Comparison of ENCODE assay signal across 1 cellular context in the genomic region with DNA sequence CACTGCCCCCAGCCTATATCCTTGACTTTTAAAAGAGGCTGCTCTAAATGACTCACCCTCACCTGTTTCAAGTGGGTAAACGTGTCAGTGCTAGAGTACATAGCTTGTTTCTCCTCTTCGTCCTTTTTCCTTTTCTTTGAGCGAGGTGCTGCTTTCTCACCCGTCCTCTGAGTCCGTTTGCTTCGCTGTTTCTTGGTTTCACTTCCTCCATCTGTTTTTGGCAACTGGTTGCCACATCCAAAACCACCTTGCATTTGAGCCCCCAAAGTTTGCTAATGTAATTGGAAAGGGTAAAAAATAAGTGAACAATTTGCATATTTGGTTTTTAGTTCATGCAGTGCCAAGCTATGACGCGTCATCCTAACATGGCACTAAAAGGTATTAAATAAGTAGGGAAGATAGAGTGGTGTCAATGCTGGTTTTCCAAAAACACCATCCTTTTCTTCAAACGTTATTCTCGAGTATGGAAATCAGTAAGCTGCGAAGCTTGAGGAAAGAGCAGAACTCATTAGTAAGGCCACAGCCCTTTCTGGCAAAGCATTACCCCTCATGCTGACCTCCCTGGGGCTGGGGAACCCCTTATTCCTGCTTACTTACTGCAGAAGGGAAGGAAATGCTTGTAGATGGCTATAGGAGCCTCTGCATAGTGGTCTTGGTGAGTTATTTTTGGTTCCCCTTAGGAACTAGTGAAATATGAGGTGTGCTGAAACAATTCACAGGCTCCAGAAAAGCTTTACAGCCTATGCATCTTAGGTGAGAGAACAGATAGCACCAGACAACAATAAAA.
A peak's percentile ranks its signal among the peaks of the same experiment; 100 is the strongest.
TF ChIP-seq lines count a peak whose summit lies in the region.

No MANE protein-coding gene starts in this region.

TF ChIP-seq in GM12878, 131 proteins besides CTCF, POLR2A, EP300 and RAD21 (continued from another document and continues in another):
- TF ChIP-seq, protein P1, sequence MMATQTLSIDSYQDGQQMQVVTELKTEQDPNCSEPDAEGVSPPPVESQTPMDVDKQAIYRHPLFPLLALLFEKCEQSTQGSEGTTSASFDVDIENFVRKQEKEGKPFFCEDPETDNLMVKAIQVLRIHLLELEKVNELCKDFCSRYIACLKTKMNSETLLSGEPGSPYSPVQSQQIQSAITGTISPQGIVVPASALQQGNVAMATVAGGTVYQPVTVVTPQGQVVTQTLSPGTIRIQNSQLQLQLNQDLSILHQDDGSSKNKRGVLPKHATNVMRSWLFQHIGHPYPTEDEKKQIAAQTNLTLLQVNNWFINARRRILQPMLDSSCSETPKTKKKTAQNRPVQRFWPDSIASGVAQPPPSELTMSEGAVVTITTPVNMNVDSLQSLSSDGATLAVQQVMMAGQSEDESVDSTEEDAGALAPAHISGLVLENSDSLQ (IDR thresholded peaks at IDR 0.05): no peak; the same call in 1 of the 2 replicates
- no peak for TF ChIP-seq NFXL1 (IDR thresholded peaks at IDR 0.05; ENCODE audit: borderline replicate concordance)
- TF ChIP-seq CHD4 (IDR thresholded peaks at IDR 0.05): no peak
- TF ChIP-seq HDGF (IDR thresholded peaks at IDR 0.05): peak; percentile 22; the same call in 1 of the 2 replicates
- no peak for TF ChIP-seq POLR2AphosphoS5 (IDR thresholded peaks at IDR 0.05; ENCODE audit: low read length)
- 0 out of 2 replicates have a peak, but pooled peaks have one; percentile 28 for TF ChIP-seq ZNF24 (IDR thresholded peaks at IDR 0.05)
- TF ChIP-seq SRF (IDR thresholded peaks at IDR 0.05; ENCODE audit: low read depth in 2 of 2, low read length in 2 of 2): 0 out of 4 replicates have a peak, but pooled peaks of 1 of the 2 experiments have one; percentile 37
- TF ChIP-seq, protein P2, sequence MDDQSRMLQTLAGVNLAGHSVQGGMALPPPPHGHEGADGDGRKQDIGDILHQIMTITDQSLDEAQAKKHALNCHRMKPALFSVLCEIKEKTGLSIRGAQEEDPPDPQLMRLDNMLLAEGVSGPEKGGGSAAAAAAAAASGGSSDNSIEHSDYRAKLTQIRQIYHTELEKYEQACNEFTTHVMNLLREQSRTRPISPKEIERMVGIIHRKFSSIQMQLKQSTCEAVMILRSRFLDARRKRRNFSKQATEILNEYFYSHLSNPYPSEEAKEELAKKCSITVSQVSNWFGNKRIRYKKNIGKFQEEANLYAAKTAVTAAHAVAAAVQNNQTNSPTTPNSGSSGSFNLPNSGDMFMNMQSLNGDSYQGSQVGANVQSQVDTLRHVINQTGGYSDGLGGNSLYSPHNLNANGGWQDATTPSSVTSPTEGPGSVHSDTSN (IDR thresholded peaks at IDR 0.05; ENCODE audit: insufficient replicate concordance, low read depth, low read length): no peak
- no peak for TF ChIP-seq LARP7 (IDR thresholded peaks at IDR 0.05)
- TF ChIP-seq MYB (IDR thresholded peaks at IDR 0.05; ENCODE audit: borderline replicate concordance, low read depth, low read length): peak; percentile 79
- TF ChIP-seq, protein P3, sequence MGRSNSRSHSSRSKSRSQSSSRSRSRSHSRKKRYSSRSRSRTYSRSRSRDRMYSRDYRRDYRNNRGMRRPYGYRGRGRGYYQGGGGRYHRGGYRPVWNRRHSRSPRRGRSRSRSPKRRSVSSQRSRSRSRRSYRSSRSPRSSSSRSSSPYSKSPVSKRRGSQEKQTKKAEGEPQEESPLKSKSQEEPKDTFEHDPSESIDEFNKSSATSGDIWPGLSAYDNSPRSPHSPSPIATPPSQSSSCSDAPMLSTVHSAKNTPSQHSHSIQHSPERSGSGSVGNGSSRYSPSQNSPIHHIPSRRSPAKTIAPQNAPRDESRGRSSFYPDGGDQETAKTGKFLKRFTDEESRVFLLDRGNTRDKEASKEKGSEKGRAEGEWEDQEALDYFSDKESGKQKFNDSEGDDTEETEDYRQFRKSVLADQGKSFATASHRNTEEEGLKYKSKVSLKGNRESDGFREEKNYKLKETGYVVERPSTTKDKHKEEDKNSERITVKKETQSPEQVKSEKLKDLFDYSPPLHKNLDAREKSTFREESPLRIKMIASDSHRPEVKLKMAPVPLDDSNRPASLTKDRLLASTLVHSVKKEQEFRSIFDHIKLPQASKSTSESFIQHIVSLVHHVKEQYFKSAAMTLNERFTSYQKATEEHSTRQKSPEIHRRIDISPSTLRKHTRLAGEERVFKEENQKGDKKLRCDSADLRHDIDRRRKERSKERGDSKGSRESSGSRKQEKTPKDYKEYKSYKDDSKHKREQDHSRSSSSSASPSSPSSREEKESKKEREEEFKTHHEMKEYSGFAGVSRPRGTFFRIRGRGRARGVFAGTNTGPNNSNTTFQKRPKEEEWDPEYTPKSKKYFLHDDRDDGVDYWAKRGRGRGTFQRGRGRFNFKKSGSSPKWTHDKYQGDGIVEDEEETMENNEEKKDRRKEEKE (IDR thresholded peaks at IDR 0.05): no peak
- peak; percentile 85; the same call in 1 of the 2 replicates for TF ChIP-seq RCOR1 (conservative IDR thresholded peaks at IDR 0.05; ENCODE audit: low read depth, low read length)
- TF ChIP-seq KLF5 (IDR thresholded peaks at IDR 0.05; ENCODE audit: partially characterized antibody): no peak
- TF ChIP-seq STAT3 (IDR thresholded peaks at IDR 0.05; ENCODE audit: low read depth, low read length): no peak
- no peak for TF ChIP-seq MYC (IDR thresholded peaks at IDR 0.05; ENCODE audit: insufficient read depth, insufficient read length, insufficient replicate concordance, low read length, severe bottlenecking)
- peak; percentile 75 for TF ChIP-seq NR2F1 (conservative IDR thresholded peaks at IDR 0.05)
- peak; percentile 72 for TF ChIP-seq TBL1XR1 (IDR thresholded peaks at IDR 0.05; ENCODE audit: low read depth, low read length)
- peak; percentile 68; the same call in 1 of the 2 replicates for TF ChIP-seq CREB1 (IDR thresholded peaks at IDR 0.05; ENCODE audit: low read depth)
- no peak for TF ChIP-seq JUND (IDR thresholded peaks at IDR 0.05; ENCODE audit: low read depth, low read length)
- no peak for TF ChIP-seq EZH2 (IDR thresholded peaks at IDR 0.05; ENCODE audit: borderline replicate concordance, control insufficient read depth, low read depth, low read length)
- TF ChIP-seq, protein P4, sequence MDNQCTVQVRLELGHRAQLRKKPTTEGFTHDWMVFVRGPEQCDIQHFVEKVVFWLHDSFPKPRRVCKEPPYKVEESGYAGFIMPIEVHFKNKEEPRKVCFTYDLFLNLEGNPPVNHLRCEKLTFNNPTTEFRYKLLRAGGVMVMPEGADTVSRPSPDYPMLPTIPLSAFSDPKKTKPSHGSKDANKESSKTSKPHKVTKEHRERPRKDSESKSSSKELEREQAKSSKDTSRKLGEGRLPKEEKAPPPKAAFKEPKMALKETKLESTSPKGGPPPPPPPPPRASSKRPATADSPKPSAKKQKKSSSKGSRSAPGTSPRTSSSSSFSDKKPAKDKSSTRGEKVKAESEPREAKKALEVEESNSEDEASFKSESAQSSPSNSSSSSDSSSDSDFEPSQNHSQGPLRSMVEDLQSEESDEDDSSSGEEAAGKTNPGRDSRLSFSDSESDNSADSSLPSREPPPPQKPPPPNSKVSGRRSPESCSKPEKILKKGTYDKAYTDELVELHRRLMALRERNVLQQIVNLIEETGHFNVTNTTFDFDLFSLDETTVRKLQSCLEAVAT (IDR thresholded peaks at IDR 0.05): peak; percentile 90
- peak; percentile 76 to 83 for TF ChIP-seq BHLHE40 (IDR thresholded peaks at IDR 0.05; ENCODE audit: borderline replicate concordance in 1 of 2, low read depth in 2 of 2, low read length in 1 of 2)
- no peak for TF ChIP-seq SMC3 (IDR thresholded peaks at IDR 0.05; ENCODE audit: borderline replicate concordance, low read length)
- TF ChIP-seq GATAD2B (conservative IDR thresholded peaks at IDR 0.05; ENCODE audit: low read depth): peak; percentile 96
- TF ChIP-seq, protein P5, sequence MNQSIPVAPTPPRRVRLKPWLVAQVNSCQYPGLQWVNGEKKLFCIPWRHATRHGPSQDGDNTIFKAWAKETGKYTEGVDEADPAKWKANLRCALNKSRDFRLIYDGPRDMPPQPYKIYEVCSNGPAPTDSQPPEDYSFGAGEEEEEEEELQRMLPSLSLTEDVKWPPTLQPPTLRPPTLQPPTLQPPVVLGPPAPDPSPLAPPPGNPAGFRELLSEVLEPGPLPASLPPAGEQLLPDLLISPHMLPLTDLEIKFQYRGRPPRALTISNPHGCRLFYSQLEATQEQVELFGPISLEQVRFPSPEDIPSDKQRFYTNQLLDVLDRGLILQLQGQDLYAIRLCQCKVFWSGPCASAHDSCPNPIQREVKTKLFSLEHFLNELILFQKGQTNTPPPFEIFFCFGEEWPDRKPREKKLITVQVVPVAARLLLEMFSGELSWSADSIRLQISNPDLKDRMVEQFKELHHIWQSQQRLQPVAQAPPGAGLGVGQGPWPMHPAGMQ (IDR thresholded peaks at IDR 0.05; ENCODE audit: borderline replicate concordance): no peak
- TF ChIP-seq PAX8 (IDR thresholded peaks at IDR 0.05): no peak
- TF ChIP-seq RELA (IDR thresholded peaks at IDR 0.05; ENCODE audit: borderline replicate concordance, partially characterized antibody): peak; percentile 11
- 0 out of 2 replicates have a peak, but pooled peaks have one; percentile 20 for TF ChIP-seq TCF3 (IDR thresholded peaks at IDR 0.05; ENCODE audit: borderline replicate concordance, insufficient read depth, low read depth, low read length)
- no peak for TF ChIP-seq ZNF384 (IDR thresholded peaks at IDR 0.05; ENCODE audit: borderline replicate concordance, low read depth, low read length)
- peak; percentile 94 for TF ChIP-seq EED (IDR thresholded peaks at IDR 0.05; ENCODE audit: low read depth)
- TF ChIP-seq CBX5 (IDR thresholded peaks at IDR 0.05; ENCODE audit: low read depth): no peak
- TF ChIP-seq CBX3 (IDR thresholded peaks at IDR 0.05; ENCODE audit: borderline replicate concordance, low read depth): no peak
- peak; percentile 34; the same call in 1 of the 2 replicates for TF ChIP-seq SMARCA5 (IDR thresholded peaks at IDR 0.05)
- peak; percentile 98 for TF ChIP-seq NBN (IDR thresholded peaks at IDR 0.05)
- peak; percentile 36; the same call in 1 of the 2 replicates for TF ChIP-seq RAD51 (IDR thresholded peaks at IDR 0.05)
- no peak for TF ChIP-seq GABPA (IDR thresholded peaks at IDR 0.05; ENCODE audit: low read depth)
- TF ChIP-seq FOXM1 (IDR thresholded peaks at IDR 0.05; ENCODE audit: low read depth, low read length): peak; percentile 82; the same call in 1 of the 2 replicates
- TF ChIP-seq, protein P6, sequence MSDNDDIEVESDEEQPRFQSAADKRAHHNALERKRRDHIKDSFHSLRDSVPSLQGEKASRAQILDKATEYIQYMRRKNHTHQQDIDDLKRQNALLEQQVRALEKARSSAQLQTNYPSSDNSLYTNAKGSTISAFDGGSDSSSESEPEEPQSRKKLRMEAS (IDR thresholded peaks at IDR 0.05; ENCODE audit: low read depth, low read length): no peak; the same call in 1 of the 2 replicates
- peak; percentile 95 for TF ChIP-seq RUNX3 (IDR thresholded peaks at IDR 0.05; ENCODE audit: low read length)
- TF ChIP-seq WRNIP1 (IDR thresholded peaks at IDR 0.05; ENCODE audit: borderline replicate concordance, low read depth, low read length): no peak
- TF ChIP-seq CBFB (IDR thresholded peaks at IDR 0.05; ENCODE audit: low read depth): peak; percentile 78
- no peak for TF ChIP-seq SUPT20H (IDR thresholded peaks at IDR 0.05; ENCODE audit: borderline replicate concordance, control insufficient read depth, low read depth, low read length)
- peak; percentile 91 for TF ChIP-seq IRF4 (IDR thresholded peaks at IDR 0.05; ENCODE audit: low read depth, low read length)
- no peak for TF ChIP-seq POLR2AphosphoS2 (IDR thresholded peaks at IDR 0.05; ENCODE audit: low read depth, low read length)
- TF ChIP-seq, protein P7, sequence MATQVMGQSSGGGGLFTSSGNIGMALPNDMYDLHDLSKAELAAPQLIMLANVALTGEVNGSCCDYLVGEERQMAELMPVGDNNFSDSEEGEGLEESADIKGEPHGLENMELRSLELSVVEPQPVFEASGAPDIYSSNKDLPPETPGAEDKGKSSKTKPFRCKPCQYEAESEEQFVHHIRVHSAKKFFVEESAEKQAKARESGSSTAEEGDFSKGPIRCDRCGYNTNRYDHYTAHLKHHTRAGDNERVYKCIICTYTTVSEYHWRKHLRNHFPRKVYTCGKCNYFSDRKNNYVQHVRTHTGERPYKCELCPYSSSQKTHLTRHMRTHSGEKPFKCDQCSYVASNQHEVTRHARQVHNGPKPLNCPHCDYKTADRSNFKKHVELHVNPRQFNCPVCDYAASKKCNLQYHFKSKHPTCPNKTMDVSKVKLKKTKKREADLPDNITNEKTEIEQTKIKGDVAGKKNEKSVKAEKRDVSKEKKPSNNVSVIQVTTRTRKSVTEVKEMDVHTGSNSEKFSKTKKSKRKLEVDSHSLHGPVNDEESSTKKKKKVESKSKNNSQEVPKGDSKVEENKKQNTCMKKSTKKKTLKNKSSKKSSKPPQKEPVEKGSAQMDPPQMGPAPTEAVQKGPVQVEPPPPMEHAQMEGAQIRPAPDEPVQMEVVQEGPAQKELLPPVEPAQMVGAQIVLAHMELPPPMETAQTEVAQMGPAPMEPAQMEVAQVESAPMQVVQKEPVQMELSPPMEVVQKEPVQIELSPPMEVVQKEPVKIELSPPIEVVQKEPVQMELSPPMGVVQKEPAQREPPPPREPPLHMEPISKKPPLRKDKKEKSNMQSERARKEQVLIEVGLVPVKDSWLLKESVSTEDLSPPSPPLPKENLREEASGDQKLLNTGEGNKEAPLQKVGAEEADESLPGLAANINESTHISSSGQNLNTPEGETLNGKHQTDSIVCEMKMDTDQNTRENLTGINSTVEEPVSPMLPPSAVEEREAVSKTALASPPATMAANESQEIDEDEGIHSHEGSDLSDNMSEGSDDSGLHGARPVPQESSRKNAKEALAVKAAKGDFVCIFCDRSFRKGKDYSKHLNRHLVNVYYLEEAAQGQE (IDR thresholded peaks at IDR 0.05; ENCODE audit: low read depth, low read length): no peak
- peak; percentile 97 for TF ChIP-seq DPF2 (IDR thresholded peaks at IDR 0.05)
- no peak; the same call in 1 of the 2 replicates for TF ChIP-seq TAF1 (IDR thresholded peaks at IDR 0.05; ENCODE audit: borderline replicate concordance, low read depth, low read length)
- peak; percentile 69 for TF ChIP-seq JUNB (IDR thresholded peaks at IDR 0.05)
- TF ChIP-seq SP1 (IDR thresholded peaks at IDR 0.05; ENCODE audit: low read depth, low read length): no peak
- no peak for TF ChIP-seq RFX5 (IDR thresholded peaks at IDR 0.05; ENCODE audit: low read depth, low read length)
- TF ChIP-seq ZNF274 (IDR thresholded peaks at IDR 0.05; ENCODE audit: insufficient read depth, insufficient read length): no peak
- TF ChIP-seq, protein P8, sequence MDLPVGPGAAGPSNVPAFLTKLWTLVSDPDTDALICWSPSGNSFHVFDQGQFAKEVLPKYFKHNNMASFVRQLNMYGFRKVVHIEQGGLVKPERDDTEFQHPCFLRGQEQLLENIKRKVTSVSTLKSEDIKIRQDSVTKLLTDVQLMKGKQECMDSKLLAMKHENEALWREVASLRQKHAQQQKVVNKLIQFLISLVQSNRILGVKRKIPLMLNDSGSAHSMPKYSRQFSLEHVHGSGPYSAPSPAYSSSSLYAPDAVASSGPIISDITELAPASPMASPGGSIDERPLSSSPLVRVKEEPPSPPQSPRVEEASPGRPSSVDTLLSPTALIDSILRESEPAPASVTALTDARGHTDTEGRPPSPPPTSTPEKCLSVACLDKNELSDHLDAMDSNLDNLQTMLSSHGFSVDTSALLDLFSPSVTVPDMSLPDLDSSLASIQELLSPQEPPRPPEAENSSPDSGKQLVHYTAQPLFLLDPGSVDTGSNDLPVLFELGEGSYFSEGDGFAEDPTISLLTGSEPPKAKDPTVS (IDR thresholded peaks at IDR 0.05; ENCODE audit: low read depth, low read length): no peak
